Comparison of ENCODE assay signal across 13 cellular contexts in genomic region chr11:86588566-86589090, GRCh38.
DNase-seq lines count a peak whose midpoint lies in the region; ATAC-seq and TF ChIP-seq lines count a peak whose summit lies in the region.
"Had no signal": no experiment of that assay in that cellular context is flagged by ENCODE, and none has a peak within 500 bp of the region (broad histone marks: within the 10 kb centered on the region; RNA-seq: fewer than 3 reads in every experiment).

No MANE protein-coding gene starts in this region.

- intact Hi-C loops in testis (cut with DNase I; ENCODE audit: low total_unique reads), result no loop called here

- DNase-seq in DMS53 (lab: John Stamatoyannopoulos, UW) (peak; percentile 62), DMS53 treated with DMSO at 0.1 percent for 48 hours (lab: John Stamatoyannopoulos, UW; ENCODE audit: unreplicated experiment) (no peak), NCI-H774 (lab: John Stamatoyannopoulos, UW) (peak; percentile 76), testis (no peak), GM10248 (ENCODE audit: extremely low spot score) (no peak), SKM-1 treated with dmso at 0.1 percent for 144 hours (lab: John Stamatoyannopoulos, UW; ENCODE audit: unreplicated experiment) (no peak)
- DNase-seq: erythroblast, KG1, posterior cingulate gyrus, T-helper 17 cell had no signal

- peak overlapping the region; percentile 29; the same call in 1 of the 2 replicates for H3K9ac ChIP-seq in iPS-20b (ENCODE audit: low read depth, low read length)

- H3K27me3 ChIP-seq in iPS-20b (ENCODE audit: insufficient read depth, low read length), result no peaks in the 10 kb centered on the region
- no peaks in the 10 kb centered on the region for H3K27me3 ChIP-seq in testis

- H3K4me1 ChIP-seq in iPS-20b (ENCODE audit: insufficient read depth, low read length) (peaks cover 30% of the 10 kb centered on the region), testis (peaks cover 44% of the 10 kb centered on the region)

- POLR2A ChIA-PET in GM10248 (lab: Yijun Ruan, JAX), result no interaction called here

- H3K4me3 ChIP-seq in iPS-20b (ENCODE audit: low read length), result no peak overlapping the region
- no peak overlapping the region for H3K4me3 ChIP-seq in testis

- no peak for TF ChIP-seq POLR2A in testis (IDR thresholded peaks at IDR 0.05)

- H3K27ac ChIP-seq in iPS-20b (ENCODE audit: low read length) (peak overlapping the region; percentile 42), testis (peak overlapping the region; percentile 67 to 79)
- H3K27ac ChIP-seq: 22Rv1 had no signal

- no peak for ATAC-seq in HG02763 (IDR thresholded peaks at IDR 0.05; ENCODE audit: unreplicated experiment)
- ATAC-seq: T-helper 17 cell had no signal

- CTCF ChIA-PET in GM10248 (lab: Yijun Ruan, JAX), result interaction anchor here (3.9 kb wide), 1 partner anchor 20 kb away, joined by 15 read pairs; no protein-coding TSS in a partner anchor

- 55 to 58% methylated on average over 2 of the region's 2 CpGs for WGBS in testis, 2 donors

- H3K9me3 ChIP-seq in iPS-20b (ENCODE audit: insufficient read depth, low read depth, low read length) (no peaks in the 10 kb centered on the region), testis (no peaks in the 10 kb centered on the region)

- TF ChIP-seq CTCF in testis (IDR thresholded peaks at IDR 0.05), result no peak
- TF ChIP-seq CTCF in GM10248 (IDR thresholded peaks at IDR 0.05; ENCODE audit: control extremely low read depth, extremely low read depth, low read depth, missing control alignments), result no peak

- H3K36me3 ChIP-seq in iPS-20b (ENCODE audit: insufficient read depth, low read depth, low read length), result no peaks in the 10 kb centered on the region
- H3K36me3 ChIP-seq in testis (ENCODE audit: low read depth, missing control alignments), result no peaks in the 10 kb centered on the region

Comparison
In these comparisons a context has a peak if more than half of its experiments do, and no peak if none do; other contexts are left out.
1. DNase-seq: peak in DMS53 (single experiment) and NCI-H774 (single experiment); none in DMS53 treated with DMSO at 0.1 percent for 48 hours (single experiment), testis (single experiment), GM10248 (single experiment) and SKM-1 treated with dmso at 0.1 percent for 144 hours (single experiment).